1 cellular context compared by ENCODE assay signal in the genomic region with DNA sequence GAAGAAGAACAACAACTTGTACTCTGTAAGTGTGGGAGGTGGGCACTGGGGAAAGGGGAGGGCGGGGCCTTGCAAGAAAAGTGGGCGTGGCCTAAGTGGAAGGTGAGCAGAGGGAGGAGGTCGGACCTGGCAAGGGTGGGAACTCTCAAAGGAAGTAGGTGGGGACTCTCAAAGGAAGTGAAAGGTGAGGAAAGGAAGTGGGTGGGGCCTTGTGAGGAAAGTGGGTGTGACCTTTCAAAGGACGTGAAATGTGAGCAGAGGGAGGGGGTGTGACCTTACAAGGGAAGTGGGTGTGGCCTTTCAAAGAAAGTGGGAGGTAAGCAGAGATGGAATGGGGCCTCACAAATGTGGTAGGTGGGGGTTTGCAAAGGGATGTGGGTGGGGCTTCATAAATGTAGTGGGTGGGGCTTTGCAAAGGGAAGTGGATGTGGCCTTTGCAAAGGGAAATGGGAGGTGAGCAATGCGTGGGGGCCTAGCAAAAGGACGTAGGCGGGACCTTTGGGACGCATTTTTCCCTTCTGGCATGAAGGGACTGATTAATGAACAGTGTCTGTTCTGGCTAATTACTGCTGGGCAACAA.
TF ChIP-seq lines count a peak whose summit lies in the region.

No MANE protein-coding gene starts in this region.

TF ChIP-seq in K562, 482 proteins besides CTCF, POLR2A, EP300 and RAD21 (continued from another document):
- TF ChIP-seq, protein P1, sequence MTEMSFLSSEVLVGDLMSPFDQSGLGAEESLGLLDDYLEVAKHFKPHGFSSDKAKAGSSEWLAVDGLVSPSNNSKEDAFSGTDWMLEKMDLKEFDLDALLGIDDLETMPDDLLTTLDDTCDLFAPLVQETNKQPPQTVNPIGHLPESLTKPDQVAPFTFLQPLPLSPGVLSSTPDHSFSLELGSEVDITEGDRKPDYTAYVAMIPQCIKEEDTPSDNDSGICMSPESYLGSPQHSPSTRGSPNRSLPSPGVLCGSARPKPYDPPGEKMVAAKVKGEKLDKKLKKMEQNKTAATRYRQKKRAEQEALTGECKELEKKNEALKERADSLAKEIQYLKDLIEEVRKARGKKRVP (CRISPR knock-in tag; IDR thresholded peaks at IDR 0.05) = no peak
- TF ChIP-seq ATF7 (IDR thresholded peaks at IDR 0.05) (0 out of 2 replicates have a peak, but pooled peaks have one; percentile 15), ZEB2 (IDR thresholded peaks at IDR 0.05) (peak; percentile 64; the same call in 1 of the 2 replicates), SP1 (CRISPR knock-in tag; IDR thresholded peaks at IDR 0.05) (peak; percentile 74), ZKSCAN1 (IDR thresholded peaks at IDR 0.05; ENCODE audit: low read depth, low read length) (no peak)
TF ChIP-seq in K562: peak in this region for 28.
